In the genomic region with DNA sequence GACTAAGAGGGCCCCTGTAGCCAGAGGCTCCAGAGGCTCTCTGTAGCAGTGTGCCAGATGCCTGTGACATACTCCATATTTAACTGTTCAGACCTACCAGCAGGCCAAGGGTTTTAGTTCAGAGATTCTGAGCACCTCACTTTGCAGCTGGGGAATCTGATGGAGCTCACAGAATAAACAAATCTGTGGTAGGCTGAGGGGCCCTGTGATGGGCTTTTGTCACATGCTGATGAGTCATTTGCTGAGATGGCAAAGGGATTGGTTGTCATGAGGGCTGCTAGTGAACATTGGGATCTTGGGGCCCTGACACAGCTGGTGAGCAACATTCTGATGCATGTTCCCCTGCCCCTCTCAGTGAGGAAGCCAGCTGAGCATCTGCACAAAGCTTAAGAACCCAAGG, we compare ENCODE assay signal across 13 cellular contexts.
DNase-seq lines count a peak whose midpoint lies in the region.
"Had no signal": no experiment of that assay in that cellular context is flagged by ENCODE, and none has a peak within 500 bp of the region (broad histone marks: within the 10 kb centered on the region; RNA-seq: fewer than 3 reads in every experiment).

No MANE protein-coding gene starts in this region.

- H3K36me3 Mint-ChIP-seq in activated CD4-positive, alpha-beta T cell treated with anti-CD3 and anti-CD28 coated beads, Interleukin-2, amount 10 ng/mL, durations not matched to agents 24 days and 14 days (ENCODE audit: low read depth): no peaks in the 10 kb centered on the region

- intact Hi-C loops in activated CD4-positive, alpha-beta T cell treated with anti-CD3 and anti-CD28 coated beads, Interleukin-2, amount 10 ng/mL, durations not matched to agents 24 days and 14 days (cut with micrococcal nuclease): no loop called here

- peak; percentile 17 for DNase-seq in activated CD4-positive, alpha-beta T cell treated with anti-CD3 and anti-CD28 coated beads, Interleukin-2, amount 10 ng/mL, durations not matched to agents 24 days and 14 days
- DNase-seq in activated CD4-positive, alpha-beta T cell treated with anti-CD3 and anti-CD28 coated beads, Interleukin-2, amount 50 U/mL, for 4 hours: no peak
- DNase-seq in SW480 (ENCODE audit: low spot score): peak; percentile 83
- peak; percentile 45 for DNase-seq in foreskin melanocyte
- peak; percentile 12 for DNase-seq in ureter (ENCODE audit: low spot score)
- DNase-seq in T-helper 9 cell: no peak
- no peak for DNase-seq in DMS153 treated with DMSO at 0.1 percent for 48 hours (lab: John Stamatoyannopoulos, UW; ENCODE audit: unreplicated experiment)
- no peak for DNase-seq in NCI-H2196 (lab: John Stamatoyannopoulos, UW; ENCODE audit: unreplicated experiment)
- DNase-seq: activated naive CD4-positive, alpha-beta T cell treated with Interleukin-2 at 50 U/mL for 16 hours; heart right ventricle; NCI-H1417; SIG-M5; testis had no signal

- no peak overlapping the region for H3K4me3 Mint-ChIP-seq in activated CD4-positive, alpha-beta T cell treated with anti-CD3 and anti-CD28 coated beads, Interleukin-2, amount 10 ng/mL, durations not matched to agents 24 days and 14 days

- no peaks in the 10 kb centered on the region for H3K4me1 Mint-ChIP-seq in activated CD4-positive, alpha-beta T cell treated with anti-CD3 and anti-CD28 coated beads, Interleukin-2, amount 10 ng/mL, durations not matched to agents 24 days and 14 days

- peaks cover 14% of the 10 kb centered on the region for H3K9me3 Mint-ChIP-seq in activated CD4-positive, alpha-beta T cell treated with anti-CD3 and anti-CD28 coated beads, Interleukin-2, amount 10 ng/mL, durations not matched to agents 24 days and 14 days

- H3K27ac Mint-ChIP-seq in activated CD4-positive, alpha-beta T cell treated with anti-CD3 and anti-CD28 coated beads, Interleukin-2, amount 10 ng/mL, durations not matched to agents 24 days and 14 days: no peak overlapping the region

- peaks cover 7% of the 10 kb centered on the region for H3K27me3 Mint-ChIP-seq in activated CD4-positive, alpha-beta T cell treated with anti-CD3 and anti-CD28 coated beads, Interleukin-2, amount 10 ng/mL, durations not matched to agents 24 days and 14 days

Comparison
In these comparisons a context has a peak if more than half of its experiments do, and no peak if none do; other contexts are left out.
1. DNase-seq: peak in activated CD4-positive, alpha-beta T cell treated with anti-CD3 and anti-CD28 coated beads, Interleukin-2, amount 10 ng/mL, durations not matched to agents 24 days and 14 days (single experiment), SW480 (single experiment), foreskin melanocyte (single experiment) and ureter (single experiment); none in activated CD4-positive, alpha-beta T cell treated with anti-CD3 and anti-CD28 coated beads, Interleukin-2, amount 50 U/mL, for 4 hours (0 of 2), T-helper 9 cell (single experiment), DMS153 treated with DMSO at 0.1 percent for 48 hours (single experiment) and NCI-H2196 (single experiment).